Comparison of ENCODE assay signal across 25 cellular contexts in genomic region chr2:2739231-2739795, GRCh38.
"Had no signal": no experiment of that assay in that cellular context is flagged by ENCODE, and none has a peak within 500 bp of the region (broad histone marks: within the 10 kb centered on the region; RNA-seq: fewer than 3 reads in every experiment).

No MANE protein-coding gene starts in this region.

- H3K4me3 Mint-ChIP-seq: dendritic cell treated with granulocyte-macrophage colony-stimulating factor and Interleukin-4, amounts not matched to agents 40 ng/mL and 50 ng/mL, for 4 days; effector memory CD8-positive, alpha-beta T cell; nephron; stimulated activated memory B cell treated with anti-CD40 and anti-IgM and Interleukin-4, amounts not matched to agents 10 μg/mL and 1 μg/mL and 100 μg/mL, for 72 hours had no signal

- H3K4me1 Mint-ChIP-seq: stimulated activated memory B cell treated with anti-CD40 and anti-IgM and Interleukin-4, amounts not matched to agents 10 μg/mL and 1 μg/mL and 100 μg/mL, for 72 hours had no signal

- H3K36me3 Mint-ChIP-seq: stimulated activated memory B cell treated with anti-CD40 and anti-IgM and Interleukin-4, amounts not matched to agents 10 μg/mL and 1 μg/mL and 100 μg/mL, for 72 hours had no signal

- H3K27ac ChIP-seq: cardiac muscle cell, gastrocnemius medialis, heart right ventricle, left lung, lower lobe of right lung, pancreas, psoas muscle, right lobe of liver, stomach, thoracic aorta, transverse colon had no signal

- DNase-seq: cerebellar nuclear complex; effector memory CD8-positive, alpha-beta T cell; erythroblast; gastrocnemius medialis; heart right ventricle; islet precursor cell; left lung; lower lobe of right lung; mesenchymal stem cell; naive B cell; pancreas; psoas muscle; right lobe of liver; stimulated activated CD4-positive, alpha-beta T cell treated with anti-CD3 and anti-CD28 coated beads, Interleukin-15, amount 100 ng/mL, for 24 hours; stimulated activated CD4-positive, alpha-beta T cell treated with anti-CD3 and anti-CD28 coated beads, Interleukin-1b, Interleukin-23, amount 100 ng/mL, for 48 hours; stimulated activated CD4-positive, alpha-beta T cell treated with anti-CD3 and anti-CD28 coated beads, Interleukin-4, amount 100 ng/mL, for 24 hours; stomach; substantia nigra; transverse colon had no signal

- ATAC-seq: effector memory CD8-positive, alpha-beta T cell; gastrocnemius medialis; heart right ventricle; left lung; pancreas; right lobe of liver; stimulated activated memory B cell treated with anti-CD40 and anti-IgM and Interleukin-4, amounts not matched to agents 10 μg/mL and 1 μg/mL and 100 μg/mL, for 72 hours had no signal

- H3K4me1 ChIP-seq: heart right ventricle, left lung, lower lobe of right lung, pancreas, right lobe of liver, transverse colon had no signal

- H3K27me3 ChIP-seq: gastrocnemius medialis, left lung, pancreas, right lobe of liver, transverse colon had no signal

- H3K36me3 ChIP-seq: cardiac muscle cell, gastrocnemius medialis, heart right ventricle, left lung, lower lobe of right lung, pancreas, right lobe of liver, stomach, thoracic aorta, transverse colon had no signal

- H3K27ac Mint-ChIP-seq: dendritic cell treated with granulocyte-macrophage colony-stimulating factor and Interleukin-4, amounts not matched to agents 40 ng/mL and 50 ng/mL, for 4 days; effector memory CD8-positive, alpha-beta T cell; naive B cell; nephron; stimulated activated memory B cell treated with anti-CD40 and anti-IgM and Interleukin-4, amounts not matched to agents 10 μg/mL and 1 μg/mL and 100 μg/mL, for 72 hours had no signal

- H3K9me3 Mint-ChIP-seq: dendritic cell treated with granulocyte-macrophage colony-stimulating factor and Interleukin-4, amounts not matched to agents 40 ng/mL and 50 ng/mL, for 4 days had no signal

- H3K9me3 ChIP-seq: gastrocnemius medialis, heart right ventricle, left lung, lower lobe of right lung, pancreas, psoas muscle, right lobe of liver, stomach, thoracic aorta, transverse colon had no signal

- FAIRE-seq: colon, pancreas had no signal

- H3K4me3 ChIP-seq: cardiac muscle cell, gastrocnemius medialis, heart right ventricle, left lung, lower lobe of right lung, pancreas, psoas muscle, right lobe of liver, stomach, thoracic aorta, transverse colon had no signal
